ENCODE assay signal across 12 cellular contexts in genomic region chr17:61235821-61236197, GRCh38.
A peak's percentile ranks its signal among the peaks of the same experiment; 100 is the strongest.
DNase-seq lines count a peak whose midpoint lies in the region; ATAC-seq and TF ChIP-seq lines count a peak whose summit lies in the region.
"Had no signal": no experiment of that assay in that cellular context is flagged by ENCODE, and none has a peak within 500 bp of the region (broad histone marks: within the 10 kb centered on the region; RNA-seq: fewer than 3 reads in every experiment).

No MANE protein-coding gene starts in this region.

- H3K4me3 ChIP-seq in gastroesophageal sphincter (no peak overlapping the region), colonic mucosa (no peak overlapping the region)

- peak overlapping the region; percentile 37 for H3K4me3 Mint-ChIP-seq in progenitor cell of endocrine pancreas (ENCODE audit: low read depth)
- H3K4me3 Mint-ChIP-seq in activated CD4-positive, alpha-beta T cell treated with anti-CD3 and anti-CD28 coated beads for 36 hours = no peak overlapping the region
- H3K4me3 Mint-ChIP-seq: activated naive CD8-positive, alpha-beta T cell treated with anti-CD3 and anti-CD28 coated beads for 36 hours; naive thymus-derived CD4-positive, alpha-beta T cell had no signal

- POLR2A ChIA-PET in activated CD4-positive, alpha-beta T cell treated with anti-CD3 and anti-CD28 coated beads for 36 hours (lab: Charles Lee) = no interaction called here

- WGBS in gastroesophageal sphincter (ENCODE audit: low coverage in 1 of 2), 2 donors = 6 to 11% methylated on average over 4 to 5 of the region's 5 CpGs

- no peaks in the 10 kb centered on the region for H3K27me3 Mint-ChIP-seq in progenitor cell of endocrine pancreas
- H3K27me3 Mint-ChIP-seq in activated CD4-positive, alpha-beta T cell treated with anti-CD3 and anti-CD28 coated beads for 36 hours = no peaks in the 10 kb centered on the region
- H3K27me3 Mint-ChIP-seq: activated naive CD8-positive, alpha-beta T cell treated with anti-CD3 and anti-CD28 coated beads for 36 hours; naive thymus-derived CD4-positive, alpha-beta T cell had no signal

- no peak overlapping the region for H3K9ac ChIP-seq in colonic mucosa (ENCODE audit: low read depth in 2 of 2, low read length in 2 of 2)

- peak overlapping the region; percentile 87 for H3K27ac Mint-ChIP-seq in progenitor cell of endocrine pancreas
- H3K27ac Mint-ChIP-seq in activated CD4-positive, alpha-beta T cell treated with anti-CD3 and anti-CD28 coated beads for 36 hours = no peak overlapping the region
- H3K27ac Mint-ChIP-seq: activated naive CD8-positive, alpha-beta T cell treated with anti-CD3 and anti-CD28 coated beads for 36 hours; naive thymus-derived CD4-positive, alpha-beta T cell had no signal

- H3K36me3 ChIP-seq in gastroesophageal sphincter (no peaks in the 10 kb centered on the region), colonic mucosa (no peaks in the 10 kb centered on the region)

- H3K27me3 ChIP-seq in gastroesophageal sphincter (no peaks in the 10 kb centered on the region), colonic mucosa (no peaks in the 10 kb centered on the region)

- H3K4me1 ChIP-seq in gastroesophageal sphincter = peaks cover 2 to 42% (median 6%) of the 10 kb centered on the region in 3 donors
- H3K4me1 ChIP-seq in colonic mucosa = no peaks in the 10 kb centered on the region

- peaks cover 57% of the 10 kb centered on the region for H3K4me1 Mint-ChIP-seq in progenitor cell of endocrine pancreas (ENCODE audit: low read depth)
- H3K4me1 Mint-ChIP-seq in activated CD4-positive, alpha-beta T cell treated with anti-CD3 and anti-CD28 coated beads for 36 hours = peaks cover 23% of the 10 kb centered on the region

- H3K9me3 Mint-ChIP-seq in progenitor cell of endocrine pancreas (ENCODE audit: low read depth) = no peaks in the 10 kb centered on the region
- H3K9me3 Mint-ChIP-seq in activated CD4-positive, alpha-beta T cell treated with anti-CD3 and anti-CD28 coated beads for 36 hours (ENCODE audit: low read depth) = peaks cover 3% of the 10 kb centered on the region
- H3K9me3 Mint-ChIP-seq: activated naive CD8-positive, alpha-beta T cell treated with anti-CD3 and anti-CD28 coated beads for 36 hours; naive thymus-derived CD4-positive, alpha-beta T cell had no signal

- TF ChIP-seq POLR2A in gastroesophageal sphincter (IDR thresholded peaks at IDR 0.05) = no peak

- ATAC-seq in gastroesophageal sphincter (no peak), GM19351 (IDR thresholded peaks at IDR 0.05; ENCODE audit: unreplicated experiment) (no peak)
- no peak for ATAC-seq in activated CD4-positive, alpha-beta T cell treated with anti-CD3 and anti-CD28 coated beads for 36 hours
- no peak for ATAC-seq in activated CD4-positive, CD25-positive, alpha-beta regulatory T cell treated with anti-CD3 and anti-CD28 coated beads, Interleukin-2, amount 50 U/mL, for 24 hours
- ATAC-seq: naive thymus-derived CD4-positive, alpha-beta T cell had no signal

- CTCF ChIA-PET in activated CD4-positive, alpha-beta T cell treated with anti-CD3 and anti-CD28 coated beads for 36 hours (lab: Charles Lee) = interaction anchor here (0.6 to 0.8 kb wide), 2 partner anchors 225 to 708 kb away, joined by 3 read pairs; no protein-coding TSS in a partner anchor

- DNase-seq in ELR (ENCODE audit: low read depth) (peak; percentile 35), T1000 (lab: John Stamatoyannopoulos, UW) (peak; percentile 43), progenitor cell of endocrine pancreas (ENCODE audit: low spot score, unreplicated experiment) (no peak), colonic mucosa (no peak)
- DNase-seq in activated CD4-positive, alpha-beta T cell treated with anti-CD3 and anti-CD28 coated beads for 36 hours = no peak
- DNase-seq: activated CD4-positive, alpha-beta T cell treated with anti-CD3 and anti-CD28 coated beads, Interleukin-2, amount 50 U/mL, for 1 hour; activated naive CD8-positive, alpha-beta T cell treated with anti-CD3 and anti-CD28 coated beads for 36 hours; naive thymus-derived CD4-positive, alpha-beta T cell; NCI-H1436 had no signal

- H3K9me3 ChIP-seq in gastroesophageal sphincter (no peaks in the 10 kb centered on the region), colonic mucosa (no peaks in the 10 kb centered on the region)

- intact Hi-C loops in colonic mucosa (cut with DNase I) = no loop called here
- intact Hi-C loops in activated CD4-positive, alpha-beta T cell treated with anti-CD3 and anti-CD28 coated beads for 36 hours (cut with DNase I, micrococcal nuclease) = no loop called here

- H3K36me3 Mint-ChIP-seq in progenitor cell of endocrine pancreas (ENCODE audit: insufficient read depth) = peaks cover 4% of the 10 kb centered on the region
- no peaks in the 10 kb centered on the region for H3K36me3 Mint-ChIP-seq in activated CD4-positive, alpha-beta T cell treated with anti-CD3 and anti-CD28 coated beads for 36 hours (ENCODE audit: low read depth)
- H3K36me3 Mint-ChIP-seq: activated naive CD8-positive, alpha-beta T cell treated with anti-CD3 and anti-CD28 coated beads for 36 hours had no signal

- TF ChIP-seq CTCF in gastroesophageal sphincter (IDR thresholded peaks at IDR 0.05) = no peak
- no peak for TF ChIP-seq CTCF in progenitor cell of endocrine pancreas (IDR thresholded peaks at IDR 0.05; ENCODE audit: unreplicated experiment)
- TF ChIP-seq CTCF in colonic mucosa (IDR thresholded peaks at IDR 0.05) = no peak

- peak overlapping the region in 3 of 4 donors; percentile 34 to 66 (median 49) for H3K27ac ChIP-seq in gastroesophageal sphincter
- H3K27ac ChIP-seq in colonic mucosa = no peak overlapping the region

- TF ChIP-seq EP300 in gastroesophageal sphincter (IDR thresholded peaks at IDR 0.05) = no peak

Comparison
In these comparisons a context has a peak if more than half of its experiments do, and no peak if none do; other contexts are left out.
1. DNase-seq: peak in ELR (single experiment) and T1000 (single experiment); none in progenitor cell of endocrine pancreas (single experiment), colonic mucosa (single experiment) and activated CD4-positive, alpha-beta T cell treated with anti-CD3 and anti-CD28 coated beads for 36 hours (single experiment).